In genomic region chr4:7557447-7557846, GRCh38 we compare ENCODE assay signal across 14 cellular contexts.
DNase-seq lines count a peak whose midpoint lies in the region; ATAC-seq and TF ChIP-seq lines count a peak whose summit lies in the region.
"Had no signal": no experiment of that assay in that cellular context is flagged by ENCODE, and none has a peak within 500 bp of the region (broad histone marks: within the 10 kb centered on the region; RNA-seq: fewer than 3 reads in every experiment).

No MANE protein-coding gene starts in this region.

- no peak overlapping the region for H3K27ac Mint-ChIP-seq in activated naive CD4-positive, alpha-beta T cell treated with anti-CD3 and anti-CD28 coated beads, Interleukin-2, amount 50 U/mL, for 72 hours
- H3K27ac Mint-ChIP-seq: activated naive CD4-positive, alpha-beta T cell treated with anti-CD3 and anti-CD28 coated beads, Interleukin-2, amount 50 U/mL, for 24 hours had no signal

- TF ChIP-seq CTCF in fibroblast of pulmonary artery (IDR thresholded peaks at IDR 0.05; ENCODE audit: low read length, missing control alignments): no peak

- no peak for ATAC-seq in GM18909 (IDR thresholded peaks at IDR 0.05; ENCODE audit: poor library complexity, unreplicated experiment)
- no peak for ATAC-seq in activated naive CD4-positive, alpha-beta T cell treated with anti-CD3 and anti-CD28 coated beads, Interleukin-2, amount 50 U/mL, for 72 hours
- ATAC-seq: left lung had no signal

- no peak overlapping the region for H3K4me3 ChIP-seq in fibroblast of pulmonary artery (replicated peaks; ENCODE audit: low read depth, low read length)
- H3K4me3 ChIP-seq: dorsolateral prefrontal cortex, left lung, skin epidermis, thoracic aorta had no signal

- DNase-seq in HCEC 1CT: peak; percentile 18
- DNase-seq in SW480 (ENCODE audit: low spot score): peak; percentile 63
- peak; percentile 20 for DNase-seq in fibroblast of pulmonary artery (ENCODE audit: low read depth)
- peak; percentile 12 for DNase-seq in superior temporal gyrus (ENCODE audit: extremely low spot score)
- DNase-seq in NCI-H526 treated with DMSO at 0.1 percent for 48 hours (lab: John Stamatoyannopoulos, UW): no peak
- no peak for DNase-seq in activated naive CD4-positive, alpha-beta T cell treated with anti-CD3 and anti-CD28 coated beads, Interleukin-2, amount 50 U/mL, for 72 hours (ENCODE audit: low spot score in 2 of 2)
- DNase-seq: left lung, MV-4-11, RPMI8226 had no signal

- H3K36me3 Mint-ChIP-seq in activated naive CD4-positive, alpha-beta T cell treated with anti-CD3 and anti-CD28 coated beads, Interleukin-2, amount 50 U/mL, for 72 hours: peaks cover 24 to 26% of the 10 kb centered on the region in 2 donors

- H3K9me3 Mint-ChIP-seq in activated naive CD4-positive, alpha-beta T cell treated with anti-CD3 and anti-CD28 coated beads, Interleukin-2, amount 50 U/mL, for 72 hours: peaks cover 26 to 33% of the 10 kb centered on the region in 2 donors

Comparison
In these comparisons a context has a peak if more than half of its experiments do, and no peak if none do; other contexts are left out.
1. DNase-seq: peak in HCEC 1CT (single experiment), SW480 (single experiment), fibroblast of pulmonary artery (single experiment) and superior temporal gyrus (single experiment); none in NCI-H526 treated with DMSO at 0.1 percent for 48 hours (single experiment) and activated naive CD4-positive, alpha-beta T cell treated with anti-CD3 and anti-CD28 coated beads, Interleukin-2, amount 50 U/mL, for 72 hours (0 of 2).